22 cellular contexts compared by ENCODE assay signal in the genomic region with DNA sequence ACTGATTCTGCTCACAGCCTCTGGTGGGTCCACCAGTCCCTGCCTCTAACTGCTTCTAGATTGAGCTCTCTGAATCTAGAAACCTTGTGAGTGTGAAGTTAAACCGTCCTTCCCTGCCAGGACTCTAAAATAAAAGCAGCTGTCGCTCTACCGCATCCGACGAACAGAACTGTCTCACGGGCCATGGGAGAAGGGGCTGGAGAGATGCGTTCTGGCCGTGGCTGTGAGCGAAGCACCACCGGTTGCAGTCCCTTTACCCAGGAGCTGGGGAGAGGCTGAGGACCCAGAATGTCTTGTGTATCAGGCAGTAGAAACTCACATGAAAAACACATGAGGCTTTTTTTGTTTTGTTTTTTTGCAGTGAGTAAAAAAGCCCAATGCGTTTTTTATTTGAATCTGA.
"Had no signal": no experiment of that assay in that cellular context is flagged by ENCODE, and none has a peak within 500 bp of the region (broad histone marks: within the 10 kb centered on the region; RNA-seq: fewer than 3 reads in every experiment).

No MANE protein-coding gene starts in this region.

- H3K9me3 ChIP-seq: esophagus muscularis mucosa, gastroesophageal sphincter, heart left ventricle, left lung, lower lobe of right lung had no signal

- H3K27me3 ChIP-seq: foreskin keratinocyte, hepatocyte had no signal

- H3K36me3 ChIP-seq: esophagus muscularis mucosa, gastroesophageal sphincter, heart left ventricle, left lung, lower lobe of right lung had no signal

- H2AFZ ChIP-seq: hepatocyte had no signal

- H3K4me2 ChIP-seq: hepatocyte had no signal

- H3K4me1 ChIP-seq: foreskin keratinocyte, gastroesophageal sphincter, left lung, lower lobe of right lung had no signal

- ATAC-seq: foreskin keratinocyte, gastroesophageal sphincter, heart left ventricle, left colon, left lung, left ventricle myocardium superior, lower lobe of right lung had no signal

- H3K27ac ChIP-seq: coronary artery, esophagus muscularis mucosa, foreskin keratinocyte, gastroesophageal sphincter, heart left ventricle, hepatocyte, left lung, lower lobe of right lung had no signal

- H3K4me3 ChIP-seq: coronary artery, dorsolateral prefrontal cortex, esophagus muscularis mucosa, gastroesophageal sphincter, heart left ventricle, hepatocyte, left lung, lower lobe of right lung had no signal

- DNase-seq: cerebellar nuclear complex; dermis blood vessel endothelial cell; effector CD4-positive, alpha-beta T cell; effector memory CD4-positive, alpha-beta T cell; foreskin keratinocyte; heart left ventricle; hypothalamus; immature natural killer cell; kidney; kidney glomerular epithelial cell; left colon; left lung; left ventricle myocardium superior; lower lobe of right lung; mammary epithelial cell; mesendoderm; midbrain had no signal
